In genomic region chr16:82769845-82770244, GRCh38 we compare ENCODE assay signal across 19 cellular contexts.
DNase-seq lines count a peak whose midpoint lies in the region; ATAC-seq and TF ChIP-seq lines count a peak whose summit lies in the region.
"Had no signal": no experiment of that assay in that cellular context is flagged by ENCODE, and none has a peak within 500 bp of the region (broad histone marks: within the 10 kb centered on the region; RNA-seq: fewer than 3 reads in every experiment).

No MANE protein-coding gene starts in this region.

- POLR2A ChIA-PET in A673 (lab: Charles Lee; ENCODE audit: low non-redundant PET), result no interaction called here

- peaks cover 67% of the 10 kb centered on the region for H3K4me1 ChIP-seq in left ventricle myocardium inferior
- peaks cover 3 to 61% (median 24%) of the 10 kb centered on the region in 9 donors for H3K4me1 ChIP-seq in heart right ventricle
- peaks cover 44 to 50% of the 10 kb centered on the region in 2 donors for H3K4me1 ChIP-seq in gastrocnemius medialis
- no peaks in the 10 kb centered on the region for H3K4me1 ChIP-seq in A673 (ENCODE audit: insufficient read depth, low read length, poor library complexity, severe bottlenecking)

- H3K27me3 ChIP-seq in left ventricle myocardium inferior (ENCODE audit: low read depth) (no peaks in the 10 kb centered on the region), heart right ventricle (no peaks in the 10 kb centered on the region), gastrocnemius medialis (no peaks in the 10 kb centered on the region), A673 (replicated peaks; ENCODE audit: insufficient read depth, low read depth, low read length, poor library complexity) (peaks cover 14% of the 10 kb centered on the region)
- H3K27me3 ChIP-seq: MG63 had no signal

- H3K9me3 ChIP-seq in left ventricle myocardium inferior (replicated peaks) (no peaks in the 10 kb centered on the region), heart right ventricle (no peaks in the 10 kb centered on the region), gastrocnemius medialis (no peaks in the 10 kb centered on the region), A673 (ENCODE audit: low read depth, low read length, poor library complexity, severe bottlenecking) (no peaks in the 10 kb centered on the region)
- H3K9me3 ChIP-seq: MG63 had no signal

- CTCF ChIA-PET in A673 (lab: Charles Lee), result no interaction called here

- WGBS in heart right ventricle, 2 donors, result 53 to 64% methylated on average over 5 of the region's 5 CpGs

- H3K36me3 ChIP-seq in left ventricle myocardium inferior (no peaks in the 10 kb centered on the region), heart right ventricle (no peaks in the 10 kb centered on the region), gastrocnemius medialis (no peaks in the 10 kb centered on the region), A673 (ENCODE audit: insufficient read depth, low read length, poor library complexity, severe bottlenecking) (no peaks in the 10 kb centered on the region)
- H3K36me3 ChIP-seq: MG63 had no signal

- in situ Hi-C loops in gastrocnemius medialis (cut with MboI; ENCODE audit: low sequenced_read_pairs in 4 of 4), result no loop called here

- intact Hi-C loops in Right ventricle myocardium inferior (cut with DNase I) (loop anchor here (10.0 kb wide), 1 partner anchor 585 kb away; no protein-coding TSS in a partner anchor), left ventricle myocardium inferior (cut with micrococcal nuclease) (no loop called here), heart right ventricle (cut with DNase I) (no loop called here), gastrocnemius medialis (cut with DNase I; ENCODE audit: low total_unique reads) (no loop called here), A673 (cut with micrococcal nuclease; ENCODE audit: unreplicated experiment) (no loop called here)

- no peak for TF ChIP-seq CTCF in left ventricle myocardium inferior (IDR thresholded peaks at IDR 0.05; ENCODE audit: borderline replicate concordance)
- no peak for TF ChIP-seq CTCF in heart right ventricle (IDR thresholded peaks at IDR 0.05)
- TF ChIP-seq CTCF in gastrocnemius medialis (IDR thresholded peaks at IDR 0.05 in 4 of 5, conservative IDR thresholded peaks at IDR 0.05 in 1 of 5), result no peak
- TF ChIP-seq CTCF in A673 (conservative IDR thresholded peaks at IDR 0.05; ENCODE audit: low read depth, low read length), result no peak

- peak; percentile 33 for ATAC-seq in Right ventricle myocardium inferior
- ATAC-seq in heart right ventricle, result peak in 5 of 8 donors; percentile 41 to 71 (median 61)
- ATAC-seq in gastrocnemius medialis, result peak; percentile 52 to 58
- no peak for ATAC-seq in HG02981 (IDR thresholded peaks at IDR 0.05; ENCODE audit: unreplicated experiment)
- ATAC-seq: CD8-positive, alpha-beta T cell; T-cell had no signal

- no TSS peak for BruUV-seq in A673 (replicated peaks; lab: Mats Ljungman, UMichigan)

- no peak for TF ChIP-seq POLR2A in gastrocnemius medialis (IDR thresholded peaks at IDR 0.05)

- no peak overlapping the region for H3K27ac ChIP-seq in left ventricle myocardium inferior (replicated peaks)
- H3K27ac ChIP-seq in heart right ventricle, result no peak overlapping the region
- H3K27ac ChIP-seq in gastrocnemius medialis, result no peak overlapping the region
- no peak overlapping the region for H3K27ac ChIP-seq in A673 (ENCODE audit: low read depth, low read length, poor library complexity, severe bottlenecking)
- H3K27ac ChIP-seq: KMS-11, RWPE1, SK-N-MC had no signal

- H3K4me3 ChIP-seq in left ventricle myocardium inferior, result no peak overlapping the region
- H3K4me3 ChIP-seq in heart right ventricle, result no peak overlapping the region
- no peak overlapping the region for H3K4me3 ChIP-seq in gastrocnemius medialis
- H3K4me3 ChIP-seq in A673 (ENCODE audit: low read depth, low read length, poor library complexity, severe bottlenecking), result no peak overlapping the region
- H3K4me3 ChIP-seq: MG63, SK-N-MC had no signal

- no peak for DNase-seq in Right ventricle myocardium inferior (ENCODE audit: missing footprints)
- no peak for DNase-seq in left ventricle myocardium inferior
- DNase-seq in NCI-H1694 treated with DMSO at 0.1 percent for 48 hours (lab: John Stamatoyannopoulos, UW), result peak; percentile 20
- DNase-seq in heart right ventricle, result peak in 1 of 2 donors; percentile 33
- peak; percentile 33 to 43 for DNase-seq in gastrocnemius medialis
- no peak for DNase-seq in T-helper 1 cell
- DNase-seq in A673 (ENCODE audit: low spot score), result no peak
- DNase-seq: CD8-positive, alpha-beta T cell; H7; MG63; NCI-H1417 treated with DMSO at 0.1 percent for 48 hours; NCI-H2107; NCI-H446; OCI-M1; T-cell had no signal

Comparison
In these comparisons a context has a peak if more than half of its experiments do, and no peak if none do; other contexts are left out.
1. DNase-seq: peak in NCI-H1694 treated with DMSO at 0.1 percent for 48 hours (single experiment) and gastrocnemius medialis (2 of 2); none in Right ventricle myocardium inferior (single experiment), left ventricle myocardium inferior (single experiment), T-helper 1 cell (0 of 5) and A673 (single experiment).